ENCODE assay signal across 1 cellular context in the genomic region with DNA sequence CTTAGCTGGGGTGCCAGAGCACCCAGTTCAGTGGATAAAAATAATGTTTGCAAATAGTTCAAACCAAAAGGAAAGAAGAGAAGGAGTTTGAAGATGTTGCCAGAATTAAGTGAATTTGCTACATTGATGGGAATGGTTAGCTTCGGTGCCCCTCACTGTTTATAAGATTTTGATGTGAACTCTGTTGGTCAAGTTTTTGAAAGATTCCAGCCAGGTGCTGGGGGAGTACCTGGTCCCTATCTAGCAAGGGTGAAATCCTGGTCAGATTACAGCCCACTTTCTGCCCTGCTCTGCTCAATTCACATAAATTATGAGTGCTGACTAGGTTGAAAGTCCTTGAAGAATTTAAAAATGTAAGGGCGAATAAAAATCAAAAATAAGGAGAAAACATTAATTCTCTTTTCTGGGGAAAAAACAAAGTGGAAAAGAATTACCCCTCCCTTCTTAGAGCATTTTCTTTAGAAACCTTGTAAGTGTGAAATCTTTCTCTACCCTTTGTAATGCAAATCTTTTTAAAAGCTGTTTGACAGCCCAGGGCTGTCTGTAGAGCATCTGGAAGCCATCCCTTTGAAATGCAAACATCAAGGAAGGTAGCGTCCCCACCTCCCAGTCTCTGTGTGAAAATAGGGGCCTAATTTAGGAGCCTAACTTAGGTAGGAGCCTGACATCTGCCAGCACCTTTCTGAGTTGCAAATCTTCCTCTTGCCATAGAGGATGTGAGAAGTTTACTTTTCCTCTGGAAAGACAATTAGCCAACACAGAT.
TF ChIP-seq lines count a peak whose summit lies in the region.

No MANE protein-coding gene starts in this region.

TF ChIP-seq in GM23338, 12 proteins besides CTCF, POLR2A, EP300 and RAD21 (continued from another document):
- TF ChIP-seq, protein P1, sequence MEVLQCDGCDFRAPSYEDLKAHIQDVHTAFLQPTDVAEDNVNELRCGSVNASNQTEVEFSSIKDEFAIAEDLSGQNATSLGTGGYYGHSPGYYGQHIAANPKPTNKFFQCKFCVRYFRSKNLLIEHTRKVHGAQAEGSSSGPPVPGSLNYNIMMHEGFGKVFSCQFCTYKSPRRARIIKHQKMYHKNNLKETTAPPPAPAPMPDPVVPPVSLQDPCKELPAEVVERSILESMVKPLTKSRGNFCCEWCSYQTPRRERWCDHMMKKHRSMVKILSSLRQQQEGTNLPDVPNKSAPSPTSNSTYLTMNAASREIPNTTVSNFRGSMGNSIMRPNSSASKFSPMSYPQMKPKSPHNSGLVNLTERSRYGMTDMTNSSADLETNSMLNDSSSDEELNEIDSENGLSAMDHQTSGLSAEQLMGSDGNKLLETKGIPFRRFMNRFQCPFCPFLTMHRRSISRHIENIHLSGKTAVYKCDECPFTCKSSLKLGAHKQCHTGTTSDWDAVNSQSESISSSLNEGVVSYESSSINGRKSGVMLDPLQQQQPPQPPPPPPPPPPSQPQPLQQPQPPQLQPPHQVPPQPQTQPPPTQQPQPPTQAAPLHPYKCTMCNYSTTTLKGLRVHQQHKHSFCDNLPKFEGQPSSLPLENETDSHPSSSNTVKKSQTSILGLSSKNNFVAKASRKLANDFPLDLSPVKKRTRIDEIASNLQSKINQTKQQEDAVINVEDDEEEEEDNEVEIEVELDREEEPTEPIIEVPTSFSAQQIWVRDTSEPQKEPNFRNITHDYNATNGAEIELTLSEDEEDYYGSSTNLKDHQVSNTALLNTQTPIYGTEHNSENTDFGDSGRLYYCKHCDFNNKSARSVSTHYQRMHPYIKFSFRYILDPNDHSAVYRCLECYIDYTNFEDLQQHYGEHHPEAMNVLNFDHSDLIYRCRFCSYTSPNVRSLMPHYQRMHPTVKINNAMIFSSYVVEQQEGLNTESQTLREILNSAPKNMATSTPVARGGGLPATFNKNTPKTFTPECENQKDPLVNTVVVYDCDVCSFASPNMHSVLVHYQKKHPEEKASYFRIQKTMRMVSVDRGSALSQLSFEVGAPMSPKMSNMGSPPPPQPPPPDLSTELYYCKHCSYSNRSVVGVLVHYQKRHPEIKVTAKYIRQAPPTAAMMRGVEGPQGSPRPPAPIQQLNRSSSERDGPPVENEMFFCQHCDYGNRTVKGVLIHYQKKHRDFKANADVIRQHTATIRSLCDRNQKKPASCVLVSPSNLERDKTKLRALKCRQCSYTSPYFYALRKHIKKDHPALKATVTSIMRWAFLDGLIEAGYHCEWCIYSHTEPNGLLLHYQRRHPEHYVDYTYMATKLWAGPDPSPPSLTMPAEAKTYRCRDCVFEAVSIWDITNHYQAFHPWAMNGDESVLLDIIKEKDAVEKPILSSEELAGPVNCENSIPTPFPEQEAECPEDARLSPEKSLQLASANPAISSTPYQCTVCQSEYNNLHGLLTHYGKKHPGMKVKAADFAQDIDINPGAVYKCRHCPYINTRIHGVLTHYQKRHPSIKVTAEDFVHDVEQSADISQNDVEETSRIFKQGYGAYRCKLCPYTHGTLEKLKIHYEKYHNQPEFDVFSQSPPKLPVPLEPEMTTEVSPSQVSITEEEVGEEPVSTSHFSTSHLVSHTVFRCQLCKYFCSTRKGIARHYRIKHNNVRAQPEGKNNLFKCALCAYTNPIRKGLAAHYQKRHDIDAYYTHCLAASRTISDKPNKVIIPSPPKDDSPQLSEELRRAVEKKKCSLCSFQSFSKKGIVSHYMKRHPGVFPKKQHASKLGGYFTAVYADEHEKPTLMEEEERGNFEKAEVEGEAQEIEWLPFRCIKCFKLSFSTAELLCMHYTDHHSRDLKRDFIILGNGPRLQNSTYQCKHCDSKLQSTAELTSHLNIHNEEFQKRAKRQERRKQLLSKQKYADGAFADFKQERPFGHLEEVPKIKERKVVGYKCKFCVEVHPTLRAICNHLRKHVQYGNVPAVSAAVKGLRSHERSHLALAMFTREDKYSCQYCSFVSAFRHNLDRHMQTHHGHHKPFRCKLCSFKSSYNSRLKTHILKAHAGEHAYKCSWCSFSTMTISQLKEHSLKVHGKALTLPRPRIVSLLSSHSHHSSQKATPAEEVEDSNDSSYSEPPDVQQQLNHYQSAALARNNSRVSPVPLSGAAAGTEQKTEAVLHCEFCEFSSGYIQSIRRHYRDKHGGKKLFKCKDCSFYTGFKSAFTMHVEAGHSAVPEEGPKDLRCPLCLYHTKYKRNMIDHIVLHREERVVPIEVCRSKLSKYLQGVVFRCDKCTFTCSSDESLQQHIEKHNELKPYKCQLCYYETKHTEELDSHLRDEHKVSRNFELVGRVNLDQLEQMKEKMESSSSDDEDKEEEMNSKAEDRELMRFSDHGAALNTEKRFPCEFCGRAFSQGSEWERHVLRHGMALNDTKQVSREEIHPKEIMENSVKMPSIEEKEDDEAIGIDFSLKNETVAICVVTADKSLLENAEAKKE (CRISPR knock-in tag; IDR thresholded peaks at IDR 0.05) = no peak
- TF ChIP-seq CREB1 (CRISPR knock-in tag; IDR thresholded peaks at IDR 0.05; ENCODE audit: low read depth) (peak; percentile 22; the same call in 1 of the 2 replicates), EZH2phosphoT487 (IDR thresholded peaks at IDR 0.05; ENCODE audit: unreplicated experiment) (no peak), ZNF114 (CRISPR knock-in tag; IDR thresholded peaks at IDR 0.05) (no peak), ZNF331 (CRISPR knock-in tag; IDR thresholded peaks at IDR 0.05; ENCODE audit: low read depth) (no peak), NANOG (IDR thresholded peaks at IDR 0.05; ENCODE audit: borderline replicate concordance) (peak; percentile 86), STAT1 (IDR thresholded peaks at IDR 0.05; ENCODE audit: unreplicated experiment) (no peak), JUNB (IDR thresholded peaks at IDR 0.05; ENCODE audit: unreplicated experiment) (no peak)
- TF ChIP-seq, protein P2, sequence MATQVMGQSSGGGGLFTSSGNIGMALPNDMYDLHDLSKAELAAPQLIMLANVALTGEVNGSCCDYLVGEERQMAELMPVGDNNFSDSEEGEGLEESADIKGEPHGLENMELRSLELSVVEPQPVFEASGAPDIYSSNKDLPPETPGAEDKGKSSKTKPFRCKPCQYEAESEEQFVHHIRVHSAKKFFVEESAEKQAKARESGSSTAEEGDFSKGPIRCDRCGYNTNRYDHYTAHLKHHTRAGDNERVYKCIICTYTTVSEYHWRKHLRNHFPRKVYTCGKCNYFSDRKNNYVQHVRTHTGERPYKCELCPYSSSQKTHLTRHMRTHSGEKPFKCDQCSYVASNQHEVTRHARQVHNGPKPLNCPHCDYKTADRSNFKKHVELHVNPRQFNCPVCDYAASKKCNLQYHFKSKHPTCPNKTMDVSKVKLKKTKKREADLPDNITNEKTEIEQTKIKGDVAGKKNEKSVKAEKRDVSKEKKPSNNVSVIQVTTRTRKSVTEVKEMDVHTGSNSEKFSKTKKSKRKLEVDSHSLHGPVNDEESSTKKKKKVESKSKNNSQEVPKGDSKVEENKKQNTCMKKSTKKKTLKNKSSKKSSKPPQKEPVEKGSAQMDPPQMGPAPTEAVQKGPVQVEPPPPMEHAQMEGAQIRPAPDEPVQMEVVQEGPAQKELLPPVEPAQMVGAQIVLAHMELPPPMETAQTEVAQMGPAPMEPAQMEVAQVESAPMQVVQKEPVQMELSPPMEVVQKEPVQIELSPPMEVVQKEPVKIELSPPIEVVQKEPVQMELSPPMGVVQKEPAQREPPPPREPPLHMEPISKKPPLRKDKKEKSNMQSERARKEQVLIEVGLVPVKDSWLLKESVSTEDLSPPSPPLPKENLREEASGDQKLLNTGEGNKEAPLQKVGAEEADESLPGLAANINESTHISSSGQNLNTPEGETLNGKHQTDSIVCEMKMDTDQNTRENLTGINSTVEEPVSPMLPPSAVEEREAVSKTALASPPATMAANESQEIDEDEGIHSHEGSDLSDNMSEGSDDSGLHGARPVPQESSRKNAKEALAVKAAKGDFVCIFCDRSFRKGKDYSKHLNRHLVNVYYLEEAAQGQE (IDR thresholded peaks at IDR 0.05; ENCODE audit: unreplicated experiment) = no peak
- TF ChIP-seq, protein P3, sequence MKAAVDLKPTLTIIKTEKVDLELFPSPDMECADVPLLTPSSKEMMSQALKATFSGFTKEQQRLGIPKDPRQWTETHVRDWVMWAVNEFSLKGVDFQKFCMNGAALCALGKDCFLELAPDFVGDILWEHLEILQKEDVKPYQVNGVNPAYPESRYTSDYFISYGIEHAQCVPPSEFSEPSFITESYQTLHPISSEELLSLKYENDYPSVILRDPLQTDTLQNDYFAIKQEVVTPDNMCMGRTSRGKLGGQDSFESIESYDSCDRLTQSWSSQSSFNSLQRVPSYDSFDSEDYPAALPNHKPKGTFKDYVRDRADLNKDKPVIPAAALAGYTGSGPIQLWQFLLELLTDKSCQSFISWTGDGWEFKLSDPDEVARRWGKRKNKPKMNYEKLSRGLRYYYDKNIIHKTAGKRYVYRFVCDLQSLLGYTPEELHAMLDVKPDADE (IDR thresholded peaks at IDR 0.05) = peak; percentile 57
